In genomic region chr17:66906321-66907278, GRCh38 we compare ENCODE assay signal across 8 cellular contexts. TPM values are rescaled to one million over a fixed set of nuclear protein-coding genes. Genes with fewer than 3 reads are reported as not detected.
DNase-seq lines count a peak whose midpoint lies in the region; ATAC-seq and TF ChIP-seq lines count a peak whose summit lies in the region.

No MANE protein-coding gene starts in this region.

- H3K9me3 ChIP-seq in BE2C: no peaks in the 10 kb centered on the region

- H3K4me3 ChIP-seq in BE2C (ENCODE audit: low read depth, low read length): no peak overlapping the region

- peaks cover 19% of the 10 kb centered on the region for H3K4me1 ChIP-seq in BE2C

- POLR2A ChIA-PET in HEK293T (lab: Yijun Ruan, JAX): no interaction called here

- H3K36me3 ChIP-seq in BE2C: no peaks in the 10 kb centered on the region

- no peaks in the 10 kb centered on the region for H3K27me3 ChIP-seq in BE2C

- DNase-seq in BE2C: peak; percentile 90
- DNase-seq in HEK293T (ENCODE audit: extremely low spot score): peak; percentile 83
- DNase-seq in NCI-H345 treated with DMSO at 0.1 percent for 48 hours (lab: John Stamatoyannopoulos, UW; ENCODE audit: unreplicated experiment): peak; percentile 76
- DNase-seq in activated CD4-positive, alpha-beta T cell treated with anti-CD3 and anti-CD28 coated beads for 1 hour: peak; percentile 33
- peak; percentile 61 for DNase-seq in cerebellar cortex (ENCODE audit: low spot score)
- DNase-seq in kidney tubule cell (ENCODE audit: low spot score): peak; percentile 74
- DNase-seq in stimulated activated CD4-positive, alpha-beta T cell treated with anti-CD3 and anti-CD28 coated beads, Interleukin-2, amount 100 ng/mL, for 48 hours: peak; percentile 67 to 70

- TF ChIP-seq CTCF in BE2C (IDR thresholded peaks at IDR 0.05; ENCODE audit: low read depth, low read length): peak; percentile 98

- no peak for ATAC-seq in HG03460 (IDR thresholded peaks at IDR 0.05; ENCODE audit: unreplicated experiment)

- CTCF ChIA-PET in HEK293T (lab: Yijun Ruan, JAX): no interaction called here

TF ChIP-seq in HEK293T, 16 proteins besides CTCF, POLR2A, EP300 and RAD21:
- TF ChIP-seq L3MBTL2 (conservative IDR thresholded peaks at IDR 0.05): peak; percentile 93
- no peak for TF ChIP-seq ZNF384 (IDR thresholded peaks at IDR 0.05)

RNA-seq across cellular contexts. Expression of gene CACNG4, which starts 57.9 kb away (rescaled TPM):
- polyA plus RNA-seq in BE2C (2012; ENCODE audit: insufficient read depth, insufficient read length, low read depth): 16.0 TPM

Comparison
In these comparisons a context has a peak if more than half of its experiments do, and no peak if none do; other contexts are left out.
1. DNase-seq: peak in every context shown above with its lines; median percentile 90 in BE2C; 83 in HEK293T; 76 in NCI-H345 treated with DMSO at 0.1 percent for 48 hours; 74 in kidney tubule cell; 68 in stimulated activated CD4-positive, alpha-beta T cell treated with anti-CD3 and anti-CD28 coated beads, Interleukin-2, amount 100 ng/mL, for 48 hours; 61 in cerebellar cortex; 33 in activated CD4-positive, alpha-beta T cell treated with anti-CD3 and anti-CD28 coated beads for 1 hour.